Comparison of ENCODE assay signal across 13 cellular contexts in the genomic region with DNA sequence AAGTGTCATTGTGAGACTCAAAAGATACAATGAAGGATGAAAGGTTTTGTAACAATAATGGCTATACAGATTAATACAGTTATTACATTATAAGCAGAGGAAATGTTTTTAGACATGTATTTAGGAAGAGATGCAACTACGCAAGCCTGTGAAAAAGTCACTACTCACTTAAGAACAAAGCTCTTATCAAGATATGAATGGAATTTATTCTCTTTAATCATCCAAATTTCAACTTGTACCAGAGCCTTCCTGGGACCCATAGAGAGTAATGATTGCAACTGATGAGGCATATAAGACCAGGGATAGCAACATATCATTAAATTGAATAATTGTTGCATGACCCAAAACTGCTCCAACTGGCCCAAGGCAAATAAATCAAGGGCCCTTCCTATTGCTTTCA. TPM values are rescaled to one million over a fixed set of nuclear protein-coding genes. Genes with fewer than 3 reads are reported as not detected.
DNase-seq lines count a peak whose midpoint lies in the region; ATAC-seq and TF ChIP-seq lines count a peak whose summit lies in the region.
"Had no signal": no experiment of that assay in that cellular context is flagged by ENCODE, and none has a peak within 500 bp of the region (broad histone marks: within the 10 kb centered on the region; RNA-seq: fewer than 3 reads in every experiment).

No MANE protein-coding gene starts in this region.

- H3K4me1 ChIP-seq in SJSA1 (replicated peaks): peaks cover 47% of the 10 kb centered on the region
- H3K4me1 ChIP-seq in CD8-positive, alpha-beta memory T cell (ENCODE audit: insufficient read depth, low read length): no peaks in the 10 kb centered on the region
- peaks cover 7% of the 10 kb centered on the region for H3K4me1 ChIP-seq in ovary (ENCODE audit: insufficient read depth)

- POLR2A ChIA-PET in AG04450 (lab: Yijun Ruan, JAX): no interaction called here
- POLR2A ChIA-PET in CD8-positive, alpha-beta memory T cell (lab: Charles Lee): no interaction called here

- H3K9me3 ChIP-seq in AG04450 (ENCODE audit: control insufficient read depth, insufficient read depth, low read length) (no peaks in the 10 kb centered on the region), SJSA1 (replicated peaks) (no peaks in the 10 kb centered on the region), ovary (no peaks in the 10 kb centered on the region)
- no peaks in the 10 kb centered on the region for H3K9me3 ChIP-seq in CD8-positive, alpha-beta memory T cell (ENCODE audit: low read length)
- H3K9me3 ChIP-seq: left ventricle myocardium inferior had no signal

- no peaks in the 10 kb centered on the region for H3K9me3 Mint-ChIP-seq in osteocyte (ENCODE audit: unreplicated experiment)
- H3K9me3 Mint-ChIP-seq in CD8-positive, alpha-beta memory T cell: peaks cover 0 to 3% (median 0%) of the 10 kb centered on the region in 5 donors
- H3K9me3 Mint-ChIP-seq: activated B cell treated with CpG ODN at 0.5 μM for 24 hours had no signal

- no peak for TF ChIP-seq POLR2A in ovary (IDR thresholded peaks at IDR 0.05)

- TF ChIP-seq EP300 in ovary (IDR thresholded peaks at IDR 0.05): no peak

- CTCF ChIA-PET in AG04450 (lab: Charles Lee): interaction anchor here (0.9 kb wide), 1 partner anchor 14 kb away, joined by 3 read pairs; no protein-coding TSS in a partner anchor
- CTCF ChIA-PET in CD8-positive, alpha-beta memory T cell (lab: Charles Lee): no interaction called here

- H3K27me3 Mint-ChIP-seq in osteocyte (ENCODE audit: unreplicated experiment): no peaks in the 10 kb centered on the region
- peaks cover 11 to 13% of the 10 kb centered on the region in 2 donors for H3K27me3 Mint-ChIP-seq in CD8-positive, alpha-beta memory T cell
- H3K27me3 Mint-ChIP-seq: activated B cell treated with CpG ODN at 0.5 μM for 24 hours had no signal

- peaks cover 69% of the 10 kb centered on the region for H3K4me1 Mint-ChIP-seq in osteocyte (ENCODE audit: unreplicated experiment)
- H3K4me1 Mint-ChIP-seq in CD8-positive, alpha-beta memory T cell: no peaks in the 10 kb centered on the region
- H3K4me1 Mint-ChIP-seq: activated B cell treated with CpG ODN at 0.5 μM for 24 hours, naive B cell, T-helper 17 cell had no signal

- DNase-seq in AG04450 (ENCODE audit: low read depth, low spot score) (no peak), SJSA1 (ENCODE audit: low read depth in 1 of 2, low spot score in 2 of 2) (no peak), fibroblast of the aortic adventitia (ENCODE audit: low read depth) (peak; percentile 35), osteocyte (ENCODE audit: extremely low spot score, unreplicated experiment) (no peak), Ammon's horn (ENCODE audit: low spot score) (no peak), ovary (no peak)
- no peak for DNase-seq in CD8-positive, alpha-beta memory T cell
- DNase-seq: activated B cell treated with CpG ODN at 0.5 μM for 24 hours, left ventricle myocardium inferior, naive B cell, T-helper 17 cell had no signal

- H3K36me3 ChIP-seq in SJSA1 (0 out of 2 replicates have a peak, but pooled peaks cover 2% of the 10 kb centered on the region), ovary (no peaks in the 10 kb centered on the region)
- no peaks in the 10 kb centered on the region for H3K36me3 ChIP-seq in CD8-positive, alpha-beta memory T cell (ENCODE audit: insufficient read depth, low read length)
- H3K36me3 ChIP-seq: left ventricle myocardium inferior had no signal

- peak overlapping the region; percentile 98 for H3K27ac Mint-ChIP-seq in osteocyte (ENCODE audit: unreplicated experiment)
- no peak overlapping the region for H3K27ac Mint-ChIP-seq in CD8-positive, alpha-beta memory T cell
- H3K27ac Mint-ChIP-seq: activated B cell treated with CpG ODN at 0.5 μM for 24 hours, naive B cell, T-helper 17 cell had no signal

- H3K27ac ChIP-seq in AG04450 (ENCODE audit: low read depth, low read length) (peak overlapping the region; percentile 83), SJSA1 (peak overlapping the region; percentile 98), ovary (no peak overlapping the region)
- H3K27ac ChIP-seq in CD8-positive, alpha-beta memory T cell (ENCODE audit: low read depth, low read length): no peak overlapping the region
- H3K27ac ChIP-seq: left ventricle myocardium inferior had no signal

- H3K27me3 ChIP-seq in AG04450 (ENCODE audit: control insufficient read depth, insufficient read depth, low read length): no peaks in the 10 kb centered on the region
- H3K27me3 ChIP-seq in SJSA1 (replicated peaks): no peaks in the 10 kb centered on the region
- H3K27me3 ChIP-seq in CD8-positive, alpha-beta memory T cell (ENCODE audit: insufficient read depth, low read length, poor library complexity, severe bottlenecking): no peaks in the 10 kb centered on the region
- no peaks in the 10 kb centered on the region for H3K27me3 ChIP-seq in ovary

- H3K36me3 Mint-ChIP-seq in osteocyte (ENCODE audit: unreplicated experiment): peaks cover 4% of the 10 kb centered on the region
- H3K36me3 Mint-ChIP-seq in CD8-positive, alpha-beta memory T cell: peaks cover 0 to 2% (median 0%) of the 10 kb centered on the region in 3 donors
- H3K36me3 Mint-ChIP-seq: naive B cell had no signal

- TF ChIP-seq CTCF in AG04450 (IDR thresholded peaks at IDR 0.05; ENCODE audit: low read depth, low read length) (no peak), fibroblast of the aortic adventitia (IDR thresholded peaks at IDR 0.05; ENCODE audit: insufficient read depth, low read length) (no peak), osteocyte (IDR thresholded peaks at IDR 0.05) (no peak), ovary (IDR thresholded peaks at IDR 0.05) (no peak)

- no peak overlapping the region for H3K4me3 Mint-ChIP-seq in osteocyte (ENCODE audit: unreplicated experiment)
- H3K4me3 Mint-ChIP-seq in CD8-positive, alpha-beta memory T cell: no peak overlapping the region
- H3K4me3 Mint-ChIP-seq: activated B cell treated with CpG ODN at 0.5 μM for 24 hours, naive B cell, T-helper 17 cell had no signal

- ATAC-seq in GM21381 (IDR thresholded peaks at IDR 0.05; ENCODE audit: unreplicated experiment): no peak
- ATAC-seq: K562, T-helper 17 cell had no signal

- intact Hi-C loops in ovary (cut with DNase I): no loop called here

- 6 to 96% (median 45%) methylated on average over 1 of the region's 1 CpG for WGBS in ovary, 3 donors

- H3K4me3 ChIP-seq in AG04450 (ENCODE audit: low read depth, low read length) (no peak overlapping the region), SJSA1 (no peak overlapping the region), fibroblast of the aortic adventitia (ENCODE audit: low read depth, low read length) (no peak overlapping the region), ovary (no peak overlapping the region)
- no peak overlapping the region for H3K4me3 ChIP-seq in CD8-positive, alpha-beta memory T cell (ENCODE audit: low read length)
- H3K4me3 ChIP-seq: K562, left ventricle myocardium inferior had no signal

RNA-seq across cellular contexts. Expression of a gene that starts 43.1 kb away (rescaled TPM):
- polyA plus RNA-seq in AG04450 (2011; rRNA removed): 23.8 and 32.6 TPM in 2 replicates
- 17.8 and 31.1 TPM in 2 replicates for polyA minus RNA-seq in AG04450 (2011; rRNA and poly(A)+ RNA removed)
- total RNA-seq in SJSA1 (2014; rRNA removed; shearing (Covaris generic)): 166 and 188 TPM in 2 replicates
- 4.0 and 15.6 TPM in 2 replicates for total RNA-seq in fibroblast of the aortic adventitia (ENCODE audit: low replicate concordance)
- total RNA-seq in osteocyte: 132 and 143 TPM in 2 replicates
- total RNA-seq in CD8-positive, alpha-beta memory T cell: not detected
- polyA plus RNA-seq in CD8-positive, alpha-beta memory T cell: not detected
- 10 to 100 TPM; 10.6 to 36.2 (median 22.8) TPM for total RNA-seq in ovary
- 100 to 1,000 TPM in 1 of 2 donors, 10 to 100 TPM in 1; 19.6 to 359 TPM for polyA plus RNA-seq in ovary
- total RNA-seq: activated B cell treated with CpG ODN at 0.5 μM for 24 hours, T-helper 17 cell had no signal

Comparison
In these comparisons a context has a peak if more than half of its experiments do, and no peak if none do; other contexts are left out.
1. H3K27ac ChIP-seq: peak in AG04450 (single experiment) and SJSA1 (single experiment); none in CD8-positive, alpha-beta memory T cell (single experiment) and ovary (0 of 2).